In genomic region chr12:116559330-116560080, GRCh38 we compare ENCODE assay signal across 8 cellular contexts.
DNase-seq lines count a peak whose midpoint lies in the region; ATAC-seq lines count a peak whose summit lies in the region.

MAP1LC3B2 (plus strand) TSS chr12:116559381; CDS start chr12:116575943, 16,562 bp downstream.

- DNase-seq in AG20443 (ENCODE audit: low spot score): peak; percentile 83
- peak; percentile 70 for DNase-seq in T-helper 22 cell (ENCODE audit: low read depth)
- peak; percentile 68 for DNase-seq in astrocyte of the hippocampus (ENCODE audit: low read depth, low spot score)
- DNase-seq in islet precursor cell: peak; percentile 88
- peak; percentile 79 for DNase-seq in stimulated activated CD4-positive, alpha-beta T cell treated with anti-CD3 and anti-CD28 coated beads, Interleukin-15, amount 100 ng/mL, for 24 hours
- no peak for DNase-seq in NCI-H1417 treated with DMSO at 0.1 percent for 48 hours (lab: John Stamatoyannopoulos, UW)

- ATAC-seq in GM19372 (IDR thresholded peaks at IDR 0.05; ENCODE audit: low read depth, unreplicated experiment) (peak; percentile 73), HG03469 (IDR thresholded peaks at IDR 0.05; ENCODE audit: unreplicated experiment) (peak; percentile 57)
